In genomic region chr2:230790981-230791380, GRCh38 we compare ENCODE assay signal across 1 cellular context.
TF ChIP-seq lines count a peak whose summit lies in the region.

No MANE protein-coding gene starts in this region.

TF ChIP-seq in GM23338, 12 proteins besides CTCF, POLR2A, EP300 and RAD21 (continued from another document):
- TF ChIP-seq ZNF462 (CRISPR knock-in tag; IDR thresholded peaks at IDR 0.05) (no peak), REST (IDR thresholded peaks at IDR 0.05; ENCODE audit: unreplicated experiment) (no peak), EZH2phosphoT487 (IDR thresholded peaks at IDR 0.05; ENCODE audit: unreplicated experiment) (no peak), JUNB (IDR thresholded peaks at IDR 0.05; ENCODE audit: unreplicated experiment) (no peak), NANOG (IDR thresholded peaks at IDR 0.05; ENCODE audit: borderline replicate concordance) (no peak), POLR2AphosphoS5 (IDR thresholded peaks at IDR 0.05; ENCODE audit: low read depth) (no peak), STAT1 (IDR thresholded peaks at IDR 0.05; ENCODE audit: unreplicated experiment) (no peak), ZNF114 (CRISPR knock-in tag; IDR thresholded peaks at IDR 0.05) (no peak), EZH2 (IDR thresholded peaks at IDR 0.05; ENCODE audit: low read depth, unreplicated experiment) (no peak)
TF ChIP-seq in GM23338: peak in this region for 0.
